In the genomic region with DNA sequence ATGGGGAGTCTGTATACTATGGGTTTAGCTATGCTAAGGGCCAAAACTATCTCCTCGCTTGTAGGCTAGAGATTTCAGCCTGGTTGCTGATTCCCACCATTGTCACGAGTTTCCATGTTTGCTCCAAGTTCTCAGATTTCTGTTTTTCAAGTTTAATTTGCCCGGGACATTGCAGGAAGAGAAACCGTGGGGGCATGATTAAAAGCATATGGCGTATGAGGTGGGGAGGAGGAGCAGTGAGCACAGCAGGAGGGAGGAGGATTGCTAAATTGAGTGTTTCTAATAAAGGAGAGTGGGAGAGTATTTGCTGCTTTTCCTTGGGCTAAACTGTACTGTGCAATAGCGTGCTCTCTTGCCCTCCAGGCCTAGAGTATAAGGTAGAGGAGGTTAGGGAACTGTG, we compare ENCODE assay signal across 1 cellular context.
TF ChIP-seq lines count a peak whose summit lies in the region.

No MANE protein-coding gene starts in this region.

TF ChIP-seq in SK-N-SH, 30 proteins besides CTCF, POLR2A, EP300 and RAD21:
- no peak for TF ChIP-seq NRF1 (IDR thresholded peaks at IDR 0.05; ENCODE audit: low read depth, low read length)
- no peak for TF ChIP-seq FOSL2 (IDR thresholded peaks at IDR 0.05; ENCODE audit: borderline replicate concordance, low read depth)
- TF ChIP-seq JUND (IDR thresholded peaks at IDR 0.05), result no peak
- TF ChIP-seq FOXJ3 (CRISPR knock-in tag; IDR thresholded peaks at IDR 0.05), result no peak
- peak; percentile 86 for TF ChIP-seq TCF12 (IDR thresholded peaks at IDR 0.05)
- TF ChIP-seq CHD2 (IDR thresholded peaks at IDR 0.05; ENCODE audit: low read length, partially characterized antibody), result no peak
